ENCODE assay signal across 23 cellular contexts in the genomic region with DNA sequence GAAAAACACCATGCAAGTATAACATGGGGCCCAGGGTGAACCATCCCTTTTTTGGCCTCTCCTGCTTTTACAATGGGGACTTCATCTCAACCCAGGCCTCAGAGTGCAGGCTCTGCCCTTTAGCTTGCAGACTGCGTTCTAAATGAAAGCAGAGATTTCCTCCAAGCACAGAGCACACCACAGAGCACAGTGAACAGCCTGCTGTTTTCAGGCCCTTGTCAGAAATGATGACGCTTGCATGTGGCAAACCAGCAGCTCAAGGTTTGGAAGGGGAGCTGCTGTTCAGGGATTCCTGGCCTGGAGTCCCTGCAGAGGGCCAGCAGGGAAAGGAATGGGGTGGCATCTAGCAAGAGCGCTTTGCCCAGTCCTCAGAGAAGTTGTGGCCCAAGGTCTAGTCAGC.
"Had no signal": no experiment of that assay in that cellular context is flagged by ENCODE, and none has a peak within 500 bp of the region (broad histone marks: within the 10 kb centered on the region; RNA-seq: fewer than 3 reads in every experiment).

No MANE protein-coding gene starts in this region.

- H3K27me3 ChIP-seq: esophagus squamous epithelium, neutrophil, tibial nerve had no signal

- DNase-seq: activated CD4-positive, alpha-beta memory T cell treated with anti-CD3 and anti-CD28 coated beads for 36 hours; activated CD4-positive, alpha-beta T cell treated with anti-CD3 and anti-CD28 coated beads, Interleukin-2, amount 10 ng/mL, durations not matched to agents 24 days and 14 days; activated CD4-positive, CD25-positive, alpha-beta regulatory T cell treated with anti-CD3 and anti-CD28 coated beads, Interleukin-2, amount 50 U/mL, for 72 hours; activated T-cell treated with anti-CD3 and anti-CD28 coated beads, Interleukin-2, amount 50 U/mL, for 4 hours; cerebellar nuclear complex; effector CD8-positive, alpha-beta T cell; esophagus squamous epithelium; glutamatergic neuron; lower lobe of right lung; mesendoderm; retina; stimulated activated CD4-positive, alpha-beta T cell treated with anti-CD3 and anti-CD28 coated beads, Interleukin-12 subunit alpha, Interleukin-12 subunit beta, amount 100 ng/mL, for 4 hours; stimulated activated CD4-positive, alpha-beta T cell treated with anti-CD3 and anti-CD28 coated beads, Interleukin-4, amount 100 ng/mL, for 24 hours; T-helper 2 cell had no signal

- H3K4me1 ChIP-seq: esophagus squamous epithelium, prostate gland had no signal

- H3K27ac ChIP-seq: epithelial cell of prostate, esophagus squamous epithelium, lower lobe of right lung, neutrophil, prostate gland, skin epidermis had no signal

- H3K9me3 ChIP-seq: esophagus squamous epithelium, lower lobe of right lung, neutrophil, prostate gland, tibial nerve had no signal

- H3K4me3 ChIP-seq: esophagus squamous epithelium, lower lobe of right lung, prostate gland, skin epidermis, tibial nerve had no signal

- H3K36me3 ChIP-seq: neutrophil, prostate gland, tibial nerve had no signal

- ATAC-seq: activated T-cell treated with anti-CD3 and anti-CD28 coated beads, Interleukin-2, amount 50 U/mL, for 4 hours; activated T-helper 17 cell treated with anti-CD3 and anti-CD28 coated beads, Interleukin-2, amount 50 U/mL, for 72 hours; left lobe of liver; lower lobe of right lung; sciatic nerve; stimulated activated effector memory CD8-positive, alpha-beta T cell treated with anti-CD3 and anti-CD28 coated beads, Interleukin-12 subunit alpha, Interleukin-12 subunit beta, amount 100 ng/mL, for 72 hours had no signal
